Comparison of ENCODE assay signal across 13 cellular contexts in genomic region chr11:104997288-104997687, GRCh38. TPM values are rescaled to one million over a fixed set of nuclear protein-coding genes. Genes with fewer than 3 reads are reported as not detected.
DNase-seq lines count a peak whose midpoint lies in the region; ATAC-seq and TF ChIP-seq lines count a peak whose summit lies in the region.
"Had no signal": no experiment of that assay in that cellular context is flagged by ENCODE, and none has a peak within 500 bp of the region (broad histone marks: within the 10 kb centered on the region; RNA-seq: fewer than 3 reads in every experiment).

No MANE protein-coding gene starts in this region.

- TF ChIP-seq CTCF in body of pancreas (IDR thresholded peaks at IDR 0.05) = peak in 4 of 7 experiments; percentile 7 to 31 (median 12)
- peak in 1 of 6 experiments; percentile 14 for TF ChIP-seq CTCF in Peyer's patch (IDR thresholded peaks at IDR 0.05)

- H4K91ac ChIP-seq in mesenchymal stem cell (ENCODE audit: low read length) = no peak overlapping the region

- no peak overlapping the region for H3K9ac ChIP-seq in mesenchymal stem cell (ENCODE audit: low read length)

- no peaks in the 10 kb centered on the region for H3K36me3 ChIP-seq in body of pancreas (replicated peaks in 1 of 2; ENCODE audit: insufficient read depth in 1 of 2, low read depth in 2 of 2)
- no peaks in the 10 kb centered on the region for H3K36me3 ChIP-seq in mesenchymal stem cell (ENCODE audit: control insufficient read depth in 1 of 2, insufficient read depth in 2 of 2, low read depth in 1 of 2, low read length in 2 of 2)
- H3K36me3 ChIP-seq in Peyer's patch = no peaks in the 10 kb centered on the region
- H3K36me3 ChIP-seq: sigmoid colon had no signal

- no peak overlapping the region for H3K27ac ChIP-seq in body of pancreas
- H3K27ac ChIP-seq in mesenchymal stem cell (ENCODE audit: low read length, poor library complexity, severe bottlenecking) = no peak overlapping the region
- no peak overlapping the region for H3K27ac ChIP-seq in Peyer's patch
- H3K27ac ChIP-seq: sigmoid colon had no signal

- H3K4ac ChIP-seq in mesenchymal stem cell (ENCODE audit: low read depth in 1 of 2, low read length in 2 of 2) = no peak overlapping the region

- intact Hi-C loops in body of pancreas (cut with DNase I) = no loop called here

- no peak overlapping the region for H3K18ac ChIP-seq in mesenchymal stem cell (ENCODE audit: low read depth in 1 of 2, low read length in 2 of 2)

- ATAC-seq in body of pancreas = no peak
- ATAC-seq: activated naive CD4-positive, alpha-beta T cell treated with anti-CD3 and anti-CD28 coated beads, Interleukin-2, amount 50 U/mL, for 72 hours; stimulated activated memory B cell treated with anti-CD40 and anti-IgM and Interleukin-4, amounts not matched to agents 10 μg/mL and 1 μg/mL and 100 μg/mL, for 72 hours had no signal

- H3K4me1 ChIP-seq in body of pancreas (peaks cover under 1% of the 10 kb centered on the region), mesenchymal stem cell (ENCODE audit: control insufficient read depth, insufficient read depth, low read depth, low read length) (no peaks in the 10 kb centered on the region), Peyer's patch (no peaks in the 10 kb centered on the region)
- H3K4me1 ChIP-seq: sigmoid colon had no signal

- H3K4me2 ChIP-seq in mesenchymal stem cell (ENCODE audit: low read length, poor library complexity, severe bottlenecking) = no peak overlapping the region

- H2BK15ac ChIP-seq in mesenchymal stem cell (ENCODE audit: low read depth, poor library complexity, severe bottlenecking) = no peak overlapping the region

- H3K14ac ChIP-seq in mesenchymal stem cell (ENCODE audit: low read length in 2 of 2) = no peak overlapping the region

- 48 to 51% methylated on average over 6 of the region's 6 CpGs for WGBS in body of pancreas, 2 donors
- WGBS in mesenchymal stem cell = 74% methylated on average over 5 of the region's 6 CpGs

- DNase-seq in ELR (ENCODE audit: low read depth) (peak; percentile 3), M059J (ENCODE audit: low read depth) (peak; percentile 51), body of pancreas (no peak), mesenchymal stem cell (peak; percentile 70), foreskin melanocyte (no peak), Peyer's patch (no peak)
- DNase-seq in activated CD4-positive, alpha-beta T cell treated with anti-CD3 and anti-CD28 coated beads, Interleukin-2, amount 50 U/mL, for 48 hours = no peak
- DNase-seq: activated CD4-positive, alpha-beta T cell treated with anti-CD3 and anti-CD28 coated beads for 48 hours; central memory CD4-positive, alpha-beta T cell; NCI-H446; sigmoid colon had no signal

- no peak overlapping the region for H2AK5ac ChIP-seq in mesenchymal stem cell (ENCODE audit: low read length, severe bottlenecking)

- H3K79me1 ChIP-seq in mesenchymal stem cell (replicated peaks; ENCODE audit: low read length, poor library complexity, severe bottlenecking) = no peaks in the 10 kb centered on the region

- no peak overlapping the region for H2BK120ac ChIP-seq in mesenchymal stem cell (ENCODE audit: low read depth, low read length)

- no peak overlapping the region for H2BK5ac ChIP-seq in mesenchymal stem cell (ENCODE audit: low read depth, low read length, poor library complexity, severe bottlenecking)

- no peak for TF ChIP-seq POLR2A in body of pancreas (IDR thresholded peaks at IDR 0.05)
- no peak for TF ChIP-seq POLR2A in Peyer's patch (IDR thresholded peaks at IDR 0.05)

- H3K9me3 ChIP-seq in body of pancreas = no peaks in the 10 kb centered on the region
- H3K9me3 ChIP-seq in mesenchymal stem cell (ENCODE audit: control insufficient read depth, low read length) = no peaks in the 10 kb centered on the region
- no peaks in the 10 kb centered on the region for H3K9me3 ChIP-seq in Peyer's patch
- H3K9me3 ChIP-seq: sigmoid colon had no signal

- H3K4me3 ChIP-seq in body of pancreas = no peak overlapping the region
- no peak overlapping the region for H3K4me3 ChIP-seq in mesenchymal stem cell (ENCODE audit: insufficient read depth in 1 of 2, low read depth in 1 of 2, low read length in 2 of 2)
- H3K4me3 ChIP-seq in Peyer's patch = no peak overlapping the region
- H3K4me3 ChIP-seq: sigmoid colon had no signal

- no peaks in the 10 kb centered on the region for H3K27me3 ChIP-seq in body of pancreas
- H3K27me3 ChIP-seq in mesenchymal stem cell (ENCODE audit: control insufficient read depth in 1 of 2, insufficient read depth in 1 of 2, low read length in 2 of 2) = no peaks in the 10 kb centered on the region
- H3K27me3 ChIP-seq in Peyer's patch = no peaks in the 10 kb centered on the region
- H3K27me3 ChIP-seq: sigmoid colon had no signal

- no peak overlapping the region for H3K23ac ChIP-seq in mesenchymal stem cell (ENCODE audit: low read length in 2 of 2)

- no peak overlapping the region for H2AFZ ChIP-seq in mesenchymal stem cell (ENCODE audit: low read depth, low read length)

- H2BK12ac ChIP-seq in mesenchymal stem cell (ENCODE audit: low read length in 2 of 2) = no peak overlapping the region

- H4K8ac ChIP-seq in mesenchymal stem cell (ENCODE audit: low read length) = no peak overlapping the region

RNA-seq across cellular contexts. Expression of gene CASP5, which starts 25.7 kb away (rescaled TPM):
- total RNA-seq in M059J (2014; rRNA removed; shearing (Covaris generic)) = not detected in 2 replicates
- not detected for total RNA-seq in body of pancreas
- 0.55 TPM for polyA plus RNA-seq in mesenchymal stem cell (2013, experiment 1 of 2)
- polyA plus RNA-seq in mesenchymal stem cell (2013, experiment 2 of 2) = 0.66 TPM
- total RNA-seq in Peyer's patch = 10 to 100 TPM; 10.5 to 27.5 (median 16.9) TPM
- total RNA-seq: activated naive CD4-positive, alpha-beta T cell treated with anti-CD3 and anti-CD28 coated beads, Interleukin-2, amount 50 U/mL, for 72 hours; sigmoid colon had no signal

RNA-seq across cellular contexts. Expression of gene CASP4, which starts 28.9 kb away (rescaled TPM):
- 149 and 209 TPM in 2 replicates for total RNA-seq in M059J (2014; rRNA removed; shearing (Covaris generic))
- 10 to 100 TPM; 39.9 to 61.0 TPM for total RNA-seq in body of pancreas
- polyA plus RNA-seq in mesenchymal stem cell (2013, experiment 1 of 2) = 386 TPM
- polyA plus RNA-seq in mesenchymal stem cell (2013, experiment 2 of 2) = 390 TPM
- total RNA-seq in Peyer's patch = 100 to 1,000 TPM; 108 to 136 (median 123) TPM

RNA-seq across cellular contexts. Expression of gene CASP1, which starts 37.7 kb away (rescaled TPM):
- 24.8 and 32.0 TPM in 2 replicates for total RNA-seq in M059J (2014; rRNA removed; shearing (Covaris generic))
- total RNA-seq in body of pancreas = 1 to 10 TPM; 1.3 to 5.4 TPM
- polyA plus RNA-seq in mesenchymal stem cell (2013, experiment 1 of 2) = 324 TPM
- 338 TPM for polyA plus RNA-seq in mesenchymal stem cell (2013, experiment 2 of 2)
- 100 to 1,000 TPM in 1 of 4 donors, 10 to 100 TPM in 3; 42.0 to 146 (median 93.6) TPM for total RNA-seq in Peyer's patch

RNA-seq across cellular contexts. Expression of gene CARD16, which starts 47.8 kb away (rescaled TPM):
- 18.9 and 23.4 TPM in 2 replicates for total RNA-seq in M059J (2014; rRNA removed; shearing (Covaris generic))
- 1 to 10 TPM; 4.0 to 6.0 TPM for total RNA-seq in body of pancreas
- 509 TPM for polyA plus RNA-seq in mesenchymal stem cell (2013, experiment 1 of 2)
- polyA plus RNA-seq in mesenchymal stem cell (2013, experiment 2 of 2) = 497 TPM
- 10 to 100 TPM in 3 of 4 donors, 1 to 10 TPM in 1; 9.2 to 43.3 (median 24.7) TPM for total RNA-seq in Peyer's patch

Comparison
In these comparisons a context has a peak if more than half of its experiments do, and no peak if none do; other contexts are left out.
1. DNase-seq: peak in ELR (single experiment), M059J (single experiment) and mesenchymal stem cell (single experiment); none in body of pancreas (0 of 4), foreskin melanocyte (single experiment), activated CD4-positive, alpha-beta T cell treated with anti-CD3 and anti-CD28 coated beads, Interleukin-2, amount 50 U/mL, for 48 hours (0 of 2) and Peyer's patch (0 of 3).
2. RNA of gene CASP5, which starts 25.7 kb away (total RNA-seq): 10.5 to 27.5 TPM in Peyer's patch; not detected in M059J and not detected in body of pancreas; every median in the first group is over 10 times any median in the second.